8 cellular contexts compared by ENCODE assay signal in the genomic region with DNA sequence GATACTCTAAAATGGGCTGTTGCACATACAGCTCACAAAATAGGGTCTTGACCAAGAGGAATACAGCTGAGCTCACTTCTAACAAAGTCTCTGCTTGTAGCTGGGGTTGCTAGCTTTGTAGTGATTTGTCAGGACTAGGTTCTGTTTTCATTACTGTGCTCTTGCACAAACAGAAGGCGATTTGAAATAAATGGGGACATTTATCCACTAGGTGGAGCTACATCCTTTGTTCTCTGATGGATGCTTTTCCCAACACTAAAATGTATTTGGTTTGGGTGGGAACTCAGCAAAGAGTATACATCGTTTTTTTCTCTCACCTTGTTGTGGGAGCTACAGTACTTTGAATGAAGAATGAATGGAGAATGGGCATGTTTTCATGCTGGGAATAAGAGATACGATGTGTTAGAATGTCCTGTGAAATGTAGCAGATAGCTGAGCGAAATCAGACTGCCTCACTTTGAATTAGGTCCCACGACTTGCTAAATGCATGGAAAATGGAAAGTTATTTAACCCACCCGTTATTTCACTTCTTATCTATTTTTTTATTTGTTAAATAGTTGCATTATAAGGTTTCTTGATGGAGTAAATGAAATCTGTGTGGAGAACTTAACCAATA.
DNase-seq lines count a peak whose midpoint lies in the region; ATAC-seq lines count a peak whose summit lies in the region.

No MANE protein-coding gene starts in this region.

- DNase-seq in AML-193 (lab: John Stamatoyannopoulos, UW), result peak; percentile 43 to 56
- peak; percentile 31 for DNase-seq in NCI-H526 treated with DMSO at 0.1 percent for 48 hours (lab: John Stamatoyannopoulos, UW)
- DNase-seq in brain pericyte (ENCODE audit: low read depth, low spot score), result peak; percentile 70
- DNase-seq in kidney tubule cell (ENCODE audit: low spot score), result peak; percentile 59
- no peak for DNase-seq in activated effector memory CD4-positive, alpha-beta T cell treated with anti-CD3 and anti-CD28 coated beads, Interleukin-2, amount 50 U/mL, for 16 hours
- no peak for DNase-seq in stimulated activated naive CD4-positive, alpha-beta T cell treated with Interleukin-2 at 50 U/mL for 16 hours (lab: John Stamatoyannopoulos, UW)

- ATAC-seq in GM18858 (IDR thresholded peaks at IDR 0.05; ENCODE audit: unreplicated experiment), result peak; percentile 72
- ATAC-seq in HG03378 (IDR thresholded peaks at IDR 0.05; ENCODE audit: unreplicated experiment), result peak; percentile 81

Comparison
In these comparisons a context has a peak if more than half of its experiments do, and no peak if none do; other contexts are left out.
1. DNase-seq: peak in AML-193 (2 of 2), NCI-H526 treated with DMSO at 0.1 percent for 48 hours (single experiment), brain pericyte (single experiment) and kidney tubule cell (single experiment); none in activated effector memory CD4-positive, alpha-beta T cell treated with anti-CD3 and anti-CD28 coated beads, Interleukin-2, amount 50 U/mL, for 16 hours (single experiment) and stimulated activated naive CD4-positive, alpha-beta T cell treated with Interleukin-2 at 50 U/mL for 16 hours (single experiment).